11 cellular contexts compared by ENCODE assay signal in genomic region chr11:64741393-64742086, GRCh38. TPM values are rescaled to one million over a fixed set of nuclear protein-coding genes. Genes with fewer than 3 reads are reported as not detected.
DNase-seq lines count a peak whose midpoint lies in the region; ATAC-seq and TF ChIP-seq lines count a peak whose summit lies in the region.
"Had no signal": no experiment of that assay in that cellular context is flagged by ENCODE, and none has a peak within 500 bp of the region (broad histone marks: within the 10 kb centered on the region; RNA-seq: fewer than 3 reads in every experiment).

No MANE protein-coding gene starts in this region.

- H3K36me3 ChIP-seq in iPS-20b (ENCODE audit: insufficient read depth, low read depth, low read length) (no peaks in the 10 kb centered on the region), testis (ENCODE audit: low read depth, missing control alignments) (no peaks in the 10 kb centered on the region)

- no peak for ATAC-seq in activated T-cell treated with anti-CD3 and anti-CD28 coated beads, Interleukin-2, amount 50 U/mL, for 72 hours (replicated peaks in 1 of 2)
- ATAC-seq in HG03135 (IDR thresholded peaks at IDR 0.05; ENCODE audit: unreplicated experiment) = no peak
- no peak for ATAC-seq in GM18511 (IDR thresholded peaks at IDR 0.05; ENCODE audit: unreplicated experiment)
- ATAC-seq: activated CD8-positive, alpha-beta memory T cell treated with anti-CD3 and anti-CD28 coated beads, Interleukin-2, amount 10 ng/mL, durations not matched to agents 7 days and 5 days had no signal

- H3K9me3 ChIP-seq in iPS-20b (ENCODE audit: insufficient read depth, low read depth, low read length) (no peaks in the 10 kb centered on the region), testis (no peaks in the 10 kb centered on the region)

- TF ChIP-seq POLR2A in testis (IDR thresholded peaks at IDR 0.05) = no peak

- peaks cover 9% of the 10 kb centered on the region for H3K27me3 Mint-ChIP-seq in activated T-cell treated with anti-CD3 and anti-CD28 coated beads, Interleukin-2, amount 50 U/mL, for 72 hours (ENCODE audit: low read depth)
- no peaks in the 10 kb centered on the region for H3K27me3 Mint-ChIP-seq in activated T-helper 2 cell treated with anti-CD3 and anti-CD28 coated beads, Interferon-gamma antibody, Interleukin-2, Interleukin-4, amounts not matched to agents 10 μg/mL and 5 μg/mL and 100 μg/mL, durations not matched to agents 14 hours and 24 hours and 36 hours (ENCODE audit: low read depth)
- H3K27me3 Mint-ChIP-seq: activated CD8-positive, alpha-beta memory T cell treated with anti-CD3 and anti-CD28 coated beads, Interleukin-2, amount 10 ng/mL, durations not matched to agents 7 days and 5 days had no signal

- H3K4me3 ChIP-seq in iPS-20b (ENCODE audit: low read length) (peak overlapping the region; percentile 71), testis (peak overlapping the region; percentile 53 to 67)

- no peak for DNase-seq in activated T-cell treated with anti-CD3 and anti-CD28 coated beads, Interleukin-2, amount 50 U/mL, for 72 hours
- DNase-seq in activated T-cell treated with anti-CD3 and anti-CD28 coated beads, Interleukin-2, amount 50 U/mL, for 48 hours = no peak
- DNase-seq in activated T-helper 2 cell treated with anti-CD3 and anti-CD28 coated beads, Interferon-gamma antibody, Interleukin-2, Interleukin-4, amounts not matched to agents 10 μg/mL and 5 μg/mL and 100 μg/mL, durations not matched to agents 14 hours and 24 hours and 36 hours (ENCODE audit: low spot score) = no peak
- DNase-seq in testis = no peak
- no peak for DNase-seq in NCI-H2081 (lab: John Stamatoyannopoulos, UW)
- DNase-seq: NCI-H1092; stimulated activated CD8-positive, alpha-beta memory T cell treated with anti-CD3 and anti-CD28 coated beads, Interleukin-4, amount 100 ng/mL, for 48 hours had no signal

- 46 to 52% methylated on average over 19 to 24 of the region's 24 CpGs for WGBS in testis, 2 donors

- no peaks in the 10 kb centered on the region for H3K9me3 Mint-ChIP-seq in activated T-cell treated with anti-CD3 and anti-CD28 coated beads, Interleukin-2, amount 50 U/mL, for 72 hours
- H3K9me3 Mint-ChIP-seq in activated T-helper 2 cell treated with anti-CD3 and anti-CD28 coated beads, Interferon-gamma antibody, Interleukin-2, Interleukin-4, amounts not matched to agents 10 μg/mL and 5 μg/mL and 100 μg/mL, durations not matched to agents 14 hours and 24 hours and 36 hours = no peaks in the 10 kb centered on the region

- H3K27ac Mint-ChIP-seq in activated T-cell treated with anti-CD3 and anti-CD28 coated beads, Interleukin-2, amount 50 U/mL, for 72 hours = no peak overlapping the region
- no peak overlapping the region for H3K27ac Mint-ChIP-seq in activated T-helper 2 cell treated with anti-CD3 and anti-CD28 coated beads, Interferon-gamma antibody, Interleukin-2, Interleukin-4, amounts not matched to agents 10 μg/mL and 5 μg/mL and 100 μg/mL, durations not matched to agents 14 hours and 24 hours and 36 hours
- H3K27ac Mint-ChIP-seq: activated CD8-positive, alpha-beta memory T cell treated with anti-CD3 and anti-CD28 coated beads, Interleukin-2, amount 10 ng/mL, durations not matched to agents 7 days and 5 days had no signal

- no peak overlapping the region; the same call in 1 of the 2 replicates for H3K9ac ChIP-seq in iPS-20b (ENCODE audit: low read depth, low read length)

- H3K27me3 ChIP-seq in iPS-20b (ENCODE audit: insufficient read depth, low read length) (peaks cover 65% of the 10 kb centered on the region), testis (no peaks in the 10 kb centered on the region)

- H3K4me1 ChIP-seq in iPS-20b (ENCODE audit: insufficient read depth, low read length) = peaks cover 15% of the 10 kb centered on the region; the same call in 1 of the 2 replicates
- H3K4me1 ChIP-seq in testis = peaks cover 30% of the 10 kb centered on the region

- peaks cover 33% of the 10 kb centered on the region for H3K4me1 Mint-ChIP-seq in activated T-cell treated with anti-CD3 and anti-CD28 coated beads, Interleukin-2, amount 50 U/mL, for 72 hours (ENCODE audit: low read depth)
- peaks cover 30% of the 10 kb centered on the region for H3K4me1 Mint-ChIP-seq in activated T-helper 2 cell treated with anti-CD3 and anti-CD28 coated beads, Interferon-gamma antibody, Interleukin-2, Interleukin-4, amounts not matched to agents 10 μg/mL and 5 μg/mL and 100 μg/mL, durations not matched to agents 14 hours and 24 hours and 36 hours (ENCODE audit: low read depth)

- peaks cover 0 to 1% of the 10 kb centered on the region in 2 donors for H3K36me3 Mint-ChIP-seq in activated T-cell treated with anti-CD3 and anti-CD28 coated beads, Interleukin-2, amount 50 U/mL, for 72 hours (ENCODE audit: insufficient read depth in 2 of 2)
- peaks cover 39% of the 10 kb centered on the region for H3K36me3 Mint-ChIP-seq in activated T-helper 2 cell treated with anti-CD3 and anti-CD28 coated beads, Interferon-gamma antibody, Interleukin-2, Interleukin-4, amounts not matched to agents 10 μg/mL and 5 μg/mL and 100 μg/mL, durations not matched to agents 14 hours and 24 hours and 36 hours (ENCODE audit: low read depth)

- H3K4me3 Mint-ChIP-seq in activated T-cell treated with anti-CD3 and anti-CD28 coated beads, Interleukin-2, amount 50 U/mL, for 72 hours = peak overlapping the region; percentile 74 to 85
- peak overlapping the region; percentile 68 for H3K4me3 Mint-ChIP-seq in activated T-helper 2 cell treated with anti-CD3 and anti-CD28 coated beads, Interferon-gamma antibody, Interleukin-2, Interleukin-4, amounts not matched to agents 10 μg/mL and 5 μg/mL and 100 μg/mL, durations not matched to agents 14 hours and 24 hours and 36 hours (ENCODE audit: low read depth)

- intact Hi-C loops in activated T-helper 2 cell treated with anti-CD3 and anti-CD28 coated beads, Interferon-gamma antibody, Interleukin-2, Interleukin-4, amounts not matched to agents 10 μg/mL and 5 μg/mL and 100 μg/mL, durations not matched to agents 14 hours and 24 hours and 36 hours (cut with micrococcal nuclease) = no loop called here
- intact Hi-C loops in testis (cut with DNase I; ENCODE audit: low total_unique reads) = no loop called here

- H3K27ac ChIP-seq in iPS-20b (ENCODE audit: low read length) (no peak overlapping the region), testis (peak overlapping the region in 1 of 2 donors; percentile 63)

- no peak for TF ChIP-seq CTCF in testis (IDR thresholded peaks at IDR 0.05)

RNA-seq across cellular contexts. Expression of gene RASGRP2, which starts 2.4 kb away (rescaled TPM):
- total RNA-seq in activated T-cell treated with anti-CD3 and anti-CD28 coated beads, Interleukin-2, amount 50 U/mL, for 72 hours = 10 to 100 TPM; 18.8 to 27.9 TPM
- total RNA-seq in activated T-helper 2 cell treated with anti-CD3 and anti-CD28 coated beads, Interferon-gamma antibody, Interleukin-2, Interleukin-4, amounts not matched to agents 10 μg/mL and 5 μg/mL and 100 μg/mL, durations not matched to agents 14 hours and 24 hours and 36 hours = 19.6 and 20.9 TPM in 2 replicates
- 10 to 100 TPM; 24.0 to 26.3 TPM for total RNA-seq in testis
- 14.4 TPM for polyA plus RNA-seq in testis (ENCODE audit: insufficient read depth, low read depth, low replicate concordance)

RNA-seq across cellular contexts. Expression of gene PYGM, which starts 18.2 kb away (rescaled TPM):
- 1 to 10 TPM; 4.0 to 4.5 TPM for total RNA-seq in activated T-cell treated with anti-CD3 and anti-CD28 coated beads, Interleukin-2, amount 50 U/mL, for 72 hours
- total RNA-seq in activated T-helper 2 cell treated with anti-CD3 and anti-CD28 coated beads, Interferon-gamma antibody, Interleukin-2, Interleukin-4, amounts not matched to agents 10 μg/mL and 5 μg/mL and 100 μg/mL, durations not matched to agents 14 hours and 24 hours and 36 hours = 1.9 and 2.0 TPM in 2 replicates
- 10 to 100 TPM; 12.1 to 14.4 TPM for total RNA-seq in testis
- 14.2 TPM for polyA plus RNA-seq in testis (ENCODE audit: insufficient read depth, low read depth, low replicate concordance)

RNA-seq across cellular contexts. Expression of gene NRXN2, which starts 18.5 kb away (rescaled TPM):
- total RNA-seq in activated T-cell treated with anti-CD3 and anti-CD28 coated beads, Interleukin-2, amount 50 U/mL, for 72 hours = under 1 TPM; 0.37 to 0.55 TPM
- 0.05 TPM in 1 of 2 replicates, not detected in the other for total RNA-seq in activated T-helper 2 cell treated with anti-CD3 and anti-CD28 coated beads, Interferon-gamma antibody, Interleukin-2, Interleukin-4, amounts not matched to agents 10 μg/mL and 5 μg/mL and 100 μg/mL, durations not matched to agents 14 hours and 24 hours and 36 hours
- 10 to 100 TPM; 32.6 to 40.1 TPM for total RNA-seq in testis
- 46.8 TPM for polyA plus RNA-seq in testis (ENCODE audit: insufficient read depth, low read depth, low replicate concordance)

RNA-seq across cellular contexts. Expression of gene SF1, which starts 36.8 kb away (rescaled TPM):
- total RNA-seq in activated T-cell treated with anti-CD3 and anti-CD28 coated beads, Interleukin-2, amount 50 U/mL, for 72 hours = 100 to 1,000 TPM; 332 to 337 TPM
- 460 and 461 TPM in 2 replicates for total RNA-seq in activated T-helper 2 cell treated with anti-CD3 and anti-CD28 coated beads, Interferon-gamma antibody, Interleukin-2, Interleukin-4, amounts not matched to agents 10 μg/mL and 5 μg/mL and 100 μg/mL, durations not matched to agents 14 hours and 24 hours and 36 hours
- total RNA-seq in testis = 100 to 1,000 TPM; 431 to 499 TPM
- polyA plus RNA-seq in testis (ENCODE audit: insufficient read depth, low read depth, low replicate concordance) = 455 TPM

Comparison
In these comparisons a context has a peak if more than half of its experiments do, and no peak if none do; other contexts are left out.
1. RNA of gene NRXN2, which starts 18.5 kb away (total RNA-seq): 32.6 to 40.1 TPM in testis; 0.37 to 0.55 TPM in activated T-cell treated with anti-CD3 and anti-CD28 coated beads, Interleukin-2, amount 50 U/mL, for 72 hours and 0.05 TPM in activated T-helper 2 cell treated with anti-CD3 and anti-CD28 coated beads, Interferon-gamma antibody, Interleukin-2, Interleukin-4, amounts not matched to agents 10 μg/mL and 5 μg/mL and 100 μg/mL, durations not matched to agents 14 hours and 24 hours and 36 hours; every median in the first group is over 10 times any median in the second.